Comparison of ENCODE assay signal across 1 cellular context in the genomic region with DNA sequence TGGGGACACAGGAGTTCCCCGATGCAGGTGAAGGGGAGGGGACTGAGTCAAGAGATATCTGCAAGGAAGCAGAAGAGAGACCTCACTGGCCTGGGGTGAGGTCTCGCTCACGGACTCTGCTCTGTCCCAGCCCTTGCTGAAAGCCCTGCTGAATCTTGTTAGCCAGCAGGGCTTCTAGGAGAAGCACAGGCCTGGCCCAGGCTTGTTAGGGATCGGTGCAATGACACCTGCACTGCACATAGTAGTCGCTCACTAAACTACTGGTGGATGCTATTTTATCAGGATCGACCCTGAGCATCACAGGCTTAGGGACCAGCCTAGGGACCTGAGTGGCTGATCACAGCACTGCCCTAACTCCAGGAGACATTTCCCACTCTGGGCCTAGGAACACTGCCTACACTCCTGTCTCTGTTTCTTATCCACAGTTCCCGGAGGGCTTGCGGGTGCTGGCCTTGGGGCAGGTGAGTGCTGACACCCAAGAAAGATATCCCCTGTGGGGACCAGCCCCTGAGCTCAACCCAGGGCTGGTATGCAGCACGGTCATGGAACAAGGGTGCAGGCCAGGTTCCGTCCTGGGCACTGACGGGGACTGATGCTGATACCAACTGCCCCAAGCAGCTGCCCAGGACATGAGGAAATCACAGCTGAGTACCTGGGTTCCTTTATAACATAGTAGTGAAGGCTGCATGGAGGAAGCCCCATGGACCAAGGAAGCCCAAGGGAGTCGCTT.
TF ChIP-seq lines count a peak whose summit lies in the region.

No MANE protein-coding gene starts in this region.

TF ChIP-seq in H1, 55 proteins besides CTCF, POLR2A, EP300 and RAD21:
- TF ChIP-seq ASH2L (IDR thresholded peaks at IDR 0.05; ENCODE audit: low read length) (no peak), RFX5 (IDR thresholded peaks at IDR 0.05; ENCODE audit: borderline replicate concordance, low read depth, low read length) (no peak), POU5F1 (IDR thresholded peaks at IDR 0.05; ENCODE audit: low read depth, low read length) (no peak), SIRT6 (IDR thresholded peaks at IDR 0.05; ENCODE audit: low read length) (no peak), KDM5A (IDR thresholded peaks at IDR 0.05; ENCODE audit: low read length) (no peak), TCF12 (IDR thresholded peaks at IDR 0.05; ENCODE audit: low read depth, low read length) (no peak), CHD1 (IDR thresholded peaks at IDR 0.05; ENCODE audit: low read depth, low read length) (no peak), CBX8 (IDR thresholded peaks at IDR 0.05; ENCODE audit: borderline replicate concordance, low read depth, low read length) (no peak), BRCA1 (IDR thresholded peaks at IDR 0.05; ENCODE audit: low read depth, low read length) (no peak), JUND (IDR thresholded peaks at IDR 0.05; ENCODE audit: low read length) (no peak), YY1 (IDR thresholded peaks at IDR 0.05; ENCODE audit: low read depth, low read length) (no peak), SP2 (IDR thresholded peaks at IDR 0.05; ENCODE audit: low read length) (no peak), CTBP2 (IDR thresholded peaks at IDR 0.05; ENCODE audit: borderline replicate concordance, insufficient read depth, insufficient read length, low read length) (no peak), TAF1 (IDR thresholded peaks at IDR 0.05; ENCODE audit: low read depth, low read length) (no peak), MAFK (IDR thresholded peaks at IDR 0.05; ENCODE audit: low read depth, low read length) (no peak), GTF2F1 (IDR thresholded peaks at IDR 0.05; ENCODE audit: borderline replicate concordance, low read depth, low read length) (no peak)
- TF ChIP-seq, protein P1, sequence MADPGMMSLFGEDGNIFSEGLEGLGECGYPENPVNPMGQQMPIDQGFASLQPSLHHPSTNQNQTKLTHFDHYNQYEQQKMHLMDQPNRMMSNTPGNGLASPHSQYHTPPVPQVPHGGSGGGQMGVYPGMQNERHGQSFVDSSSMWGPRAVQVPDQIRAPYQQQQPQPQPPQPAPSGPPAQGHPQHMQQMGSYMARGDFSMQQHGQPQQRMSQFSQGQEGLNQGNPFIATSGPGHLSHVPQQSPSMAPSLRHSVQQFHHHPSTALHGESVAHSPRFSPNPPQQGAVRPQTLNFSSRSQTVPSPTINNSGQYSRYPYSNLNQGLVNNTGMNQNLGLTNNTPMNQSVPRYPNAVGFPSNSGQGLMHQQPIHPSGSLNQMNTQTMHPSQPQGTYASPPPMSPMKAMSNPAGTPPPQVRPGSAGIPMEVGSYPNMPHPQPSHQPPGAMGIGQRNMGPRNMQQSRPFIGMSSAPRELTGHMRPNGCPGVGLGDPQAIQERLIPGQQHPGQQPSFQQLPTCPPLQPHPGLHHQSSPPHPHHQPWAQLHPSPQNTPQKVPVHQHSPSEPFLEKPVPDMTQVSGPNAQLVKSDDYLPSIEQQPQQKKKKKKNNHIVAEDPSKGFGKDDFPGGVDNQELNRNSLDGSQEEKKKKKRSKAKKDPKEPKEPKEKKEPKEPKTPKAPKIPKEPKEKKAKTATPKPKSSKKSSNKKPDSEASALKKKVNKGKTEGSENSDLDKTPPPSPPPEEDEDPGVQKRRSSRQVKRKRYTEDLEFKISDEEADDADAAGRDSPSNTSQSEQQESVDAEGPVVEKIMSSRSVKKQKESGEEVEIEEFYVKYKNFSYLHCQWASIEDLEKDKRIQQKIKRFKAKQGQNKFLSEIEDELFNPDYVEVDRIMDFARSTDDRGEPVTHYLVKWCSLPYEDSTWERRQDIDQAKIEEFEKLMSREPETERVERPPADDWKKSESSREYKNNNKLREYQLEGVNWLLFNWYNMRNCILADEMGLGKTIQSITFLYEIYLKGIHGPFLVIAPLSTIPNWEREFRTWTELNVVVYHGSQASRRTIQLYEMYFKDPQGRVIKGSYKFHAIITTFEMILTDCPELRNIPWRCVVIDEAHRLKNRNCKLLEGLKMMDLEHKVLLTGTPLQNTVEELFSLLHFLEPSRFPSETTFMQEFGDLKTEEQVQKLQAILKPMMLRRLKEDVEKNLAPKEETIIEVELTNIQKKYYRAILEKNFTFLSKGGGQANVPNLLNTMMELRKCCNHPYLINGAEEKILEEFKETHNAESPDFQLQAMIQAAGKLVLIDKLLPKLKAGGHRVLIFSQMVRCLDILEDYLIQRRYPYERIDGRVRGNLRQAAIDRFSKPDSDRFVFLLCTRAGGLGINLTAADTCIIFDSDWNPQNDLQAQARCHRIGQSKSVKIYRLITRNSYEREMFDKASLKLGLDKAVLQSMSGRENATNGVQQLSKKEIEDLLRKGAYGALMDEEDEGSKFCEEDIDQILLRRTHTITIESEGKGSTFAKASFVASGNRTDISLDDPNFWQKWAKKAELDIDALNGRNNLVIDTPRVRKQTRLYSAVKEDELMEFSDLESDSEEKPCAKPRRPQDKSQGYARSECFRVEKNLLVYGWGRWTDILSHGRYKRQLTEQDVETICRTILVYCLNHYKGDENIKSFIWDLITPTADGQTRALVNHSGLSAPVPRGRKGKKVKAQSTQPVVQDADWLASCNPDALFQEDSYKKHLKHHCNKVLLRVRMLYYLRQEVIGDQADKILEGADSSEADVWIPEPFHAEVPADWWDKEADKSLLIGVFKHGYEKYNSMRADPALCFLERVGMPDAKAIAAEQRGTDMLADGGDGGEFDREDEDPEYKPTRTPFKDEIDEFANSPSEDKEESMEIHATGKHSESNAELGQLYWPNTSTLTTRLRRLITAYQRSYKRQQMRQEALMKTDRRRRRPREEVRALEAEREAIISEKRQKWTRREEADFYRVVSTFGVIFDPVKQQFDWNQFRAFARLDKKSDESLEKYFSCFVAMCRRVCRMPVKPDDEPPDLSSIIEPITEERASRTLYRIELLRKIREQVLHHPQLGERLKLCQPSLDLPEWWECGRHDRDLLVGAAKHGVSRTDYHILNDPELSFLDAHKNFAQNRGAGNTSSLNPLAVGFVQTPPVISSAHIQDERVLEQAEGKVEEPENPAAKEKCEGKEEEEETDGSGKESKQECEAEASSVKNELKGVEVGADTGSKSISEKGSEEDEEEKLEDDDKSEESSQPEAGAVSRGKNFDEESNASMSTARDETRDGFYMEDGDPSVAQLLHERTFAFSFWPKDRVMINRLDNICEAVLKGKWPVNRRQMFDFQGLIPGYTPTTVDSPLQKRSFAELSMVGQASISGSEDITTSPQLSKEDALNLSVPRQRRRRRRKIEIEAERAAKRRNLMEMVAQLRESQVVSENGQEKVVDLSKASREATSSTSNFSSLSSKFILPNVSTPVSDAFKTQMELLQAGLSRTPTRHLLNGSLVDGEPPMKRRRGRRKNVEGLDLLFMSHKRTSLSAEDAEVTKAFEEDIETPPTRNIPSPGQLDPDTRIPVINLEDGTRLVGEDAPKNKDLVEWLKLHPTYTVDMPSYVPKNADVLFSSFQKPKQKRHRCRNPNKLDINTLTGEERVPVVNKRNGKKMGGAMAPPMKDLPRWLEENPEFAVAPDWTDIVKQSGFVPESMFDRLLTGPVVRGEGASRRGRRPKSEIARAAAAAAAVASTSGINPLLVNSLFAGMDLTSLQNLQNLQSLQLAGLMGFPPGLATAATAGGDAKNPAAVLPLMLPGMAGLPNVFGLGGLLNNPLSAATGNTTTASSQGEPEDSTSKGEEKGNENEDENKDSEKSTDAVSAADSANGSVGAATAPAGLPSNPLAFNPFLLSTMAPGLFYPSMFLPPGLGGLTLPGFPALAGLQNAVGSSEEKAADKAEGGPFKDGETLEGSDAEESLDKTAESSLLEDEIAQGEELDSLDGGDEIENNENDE (IDR thresholded peaks at IDR 0.05; ENCODE audit: insufficient replicate concordance, low read length) = no peak
